In the genomic region with DNA sequence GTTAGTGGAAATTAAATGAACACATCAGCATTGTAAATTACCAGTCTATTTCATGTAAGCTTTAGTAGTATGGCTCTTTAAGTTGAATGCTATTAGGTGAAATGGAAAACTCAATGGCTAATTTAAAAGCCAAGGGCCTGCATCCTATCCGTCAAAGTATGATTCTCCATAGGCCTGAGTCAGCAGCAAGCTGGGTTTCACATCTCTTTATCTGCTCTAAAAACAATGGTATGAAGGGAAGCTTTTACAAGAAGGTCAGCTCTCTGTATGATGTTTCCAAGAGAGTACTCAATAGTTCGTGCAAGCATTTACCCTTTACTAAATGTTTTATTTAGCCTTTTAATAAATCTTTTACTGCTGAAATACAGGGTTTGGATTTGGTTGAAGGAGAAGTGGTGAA, we compare ENCODE assay signal across 2 cellular contexts.
TF ChIP-seq lines count a peak whose summit lies in the region.

No MANE protein-coding gene starts in this region.

TF ChIP-seq in A549, 52 proteins besides CTCF, POLR2A, EP300 and RAD21 (continued from another document):
- TF ChIP-seq, protein P1, sequence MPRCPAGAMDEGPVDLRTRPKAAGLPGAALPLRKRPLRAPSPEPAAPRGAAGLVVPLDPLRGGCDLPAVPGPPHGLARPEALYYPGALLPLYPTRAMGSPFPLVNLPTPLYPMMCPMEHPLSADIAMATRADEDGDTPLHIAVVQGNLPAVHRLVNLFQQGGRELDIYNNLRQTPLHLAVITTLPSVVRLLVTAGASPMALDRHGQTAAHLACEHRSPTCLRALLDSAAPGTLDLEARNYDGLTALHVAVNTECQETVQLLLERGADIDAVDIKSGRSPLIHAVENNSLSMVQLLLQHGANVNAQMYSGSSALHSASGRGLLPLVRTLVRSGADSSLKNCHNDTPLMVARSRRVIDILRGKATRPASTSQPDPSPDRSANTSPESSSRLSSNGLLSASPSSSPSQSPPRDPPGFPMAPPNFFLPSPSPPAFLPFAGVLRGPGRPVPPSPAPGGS (IDR thresholded peaks at IDR 0.05): no peak
- TF ChIP-seq SREBF2 (IDR thresholded peaks at IDR 0.05) (no peak), JUNB (IDR thresholded peaks at IDR 0.05) (no peak), TFCP2L1 (CRISPR knock-in tag; IDR thresholded peaks at IDR 0.05) (no peak), MAFK (IDR thresholded peaks at IDR 0.05; ENCODE audit: partially characterized antibody) (peak; percentile 2), CHD2 (IDR thresholded peaks at IDR 0.05; ENCODE audit: low read length, partially characterized antibody) (no peak)
TF ChIP-seq in A549: peak in this region for 1.

TF ChIP-seq in WTC11, 78 proteins besides CTCF, POLR2A, EP300 and RAD21:
- TF ChIP-seq, protein P2, sequence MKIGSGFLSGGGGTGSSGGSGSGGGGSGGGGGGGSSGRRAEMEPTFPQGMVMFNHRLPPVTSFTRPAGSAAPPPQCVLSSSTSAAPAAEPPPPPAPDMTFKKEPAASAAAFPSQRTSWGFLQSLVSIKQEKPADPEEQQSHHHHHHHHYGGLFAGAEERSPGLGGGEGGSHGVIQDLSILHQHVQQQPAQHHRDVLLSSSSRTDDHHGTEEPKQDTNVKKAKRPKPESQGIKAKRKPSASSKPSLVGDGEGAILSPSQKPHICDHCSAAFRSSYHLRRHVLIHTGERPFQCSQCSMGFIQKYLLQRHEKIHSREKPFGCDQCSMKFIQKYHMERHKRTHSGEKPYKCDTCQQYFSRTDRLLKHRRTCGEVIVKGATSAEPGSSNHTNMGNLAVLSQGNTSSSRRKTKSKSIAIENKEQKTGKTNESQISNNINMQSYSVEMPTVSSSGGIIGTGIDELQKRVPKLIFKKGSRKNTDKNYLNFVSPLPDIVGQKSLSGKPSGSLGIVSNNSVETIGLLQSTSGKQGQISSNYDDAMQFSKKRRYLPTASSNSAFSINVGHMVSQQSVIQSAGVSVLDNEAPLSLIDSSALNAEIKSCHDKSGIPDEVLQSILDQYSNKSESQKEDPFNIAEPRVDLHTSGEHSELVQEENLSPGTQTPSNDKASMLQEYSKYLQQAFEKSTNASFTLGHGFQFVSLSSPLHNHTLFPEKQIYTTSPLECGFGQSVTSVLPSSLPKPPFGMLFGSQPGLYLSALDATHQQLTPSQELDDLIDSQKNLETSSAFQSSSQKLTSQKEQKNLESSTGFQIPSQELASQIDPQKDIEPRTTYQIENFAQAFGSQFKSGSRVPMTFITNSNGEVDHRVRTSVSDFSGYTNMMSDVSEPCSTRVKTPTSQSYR (CRISPR knock-in tag; IDR thresholded peaks at IDR 0.05): no peak
- TF ChIP-seq NR3C1 (CRISPR knock-in tag; conservative IDR thresholded peaks at IDR 0.05; ENCODE audit: low read depth): no peak
- TF ChIP-seq EMX1 (CRISPR knock-in tag; IDR thresholded peaks at IDR 0.05): no peak
- TF ChIP-seq, protein P3, sequence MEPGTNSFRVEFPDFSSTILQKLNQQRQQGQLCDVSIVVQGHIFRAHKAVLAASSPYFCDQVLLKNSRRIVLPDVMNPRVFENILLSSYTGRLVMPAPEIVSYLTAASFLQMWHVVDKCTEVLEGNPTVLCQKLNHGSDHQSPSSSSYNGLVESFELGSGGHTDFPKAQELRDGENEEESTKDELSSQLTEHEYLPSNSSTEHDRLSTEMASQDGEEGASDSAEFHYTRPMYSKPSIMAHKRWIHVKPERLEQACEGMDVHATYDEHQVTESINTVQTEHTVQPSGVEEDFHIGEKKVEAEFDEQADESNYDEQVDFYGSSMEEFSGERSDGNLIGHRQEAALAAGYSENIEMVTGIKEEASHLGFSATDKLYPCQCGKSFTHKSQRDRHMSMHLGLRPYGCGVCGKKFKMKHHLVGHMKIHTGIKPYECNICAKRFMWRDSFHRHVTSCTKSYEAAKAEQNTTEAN (CRISPR knock-in tag; IDR thresholded peaks at IDR 0.05): no peak
- TF ChIP-seq ETV6 (CRISPR knock-in tag; IDR thresholded peaks at IDR 0.05): no peak
- TF ChIP-seq, protein P4, sequence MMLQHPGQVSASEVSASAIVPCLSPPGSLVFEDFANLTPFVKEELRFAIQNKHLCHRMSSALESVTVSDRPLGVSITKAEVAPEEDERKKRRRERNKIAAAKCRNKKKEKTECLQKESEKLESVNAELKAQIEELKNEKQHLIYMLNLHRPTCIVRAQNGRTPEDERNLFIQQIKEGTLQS (CRISPR knock-in tag; conservative IDR thresholded peaks at IDR 0.05): no peak
- no peak for TF ChIP-seq FOXP1 (CRISPR knock-in tag; IDR thresholded peaks at IDR 0.05; ENCODE audit: borderline replicate concordance)
- TF ChIP-seq ZNF219 (CRISPR knock-in tag; IDR thresholded peaks at IDR 0.05; ENCODE audit: borderline replicate concordance): no peak
- no peak for TF ChIP-seq FOXK1 (CRISPR knock-in tag; IDR thresholded peaks at IDR 0.05)
- no peak for TF ChIP-seq ZNF138 (CRISPR knock-in tag; conservative IDR thresholded peaks at IDR 0.05)
- no peak for TF ChIP-seq RELA (CRISPR knock-in tag; IDR thresholded peaks at IDR 0.05; ENCODE audit: borderline replicate concordance)
- no peak for TF ChIP-seq HMGA2 (CRISPR knock-in tag; IDR thresholded peaks at IDR 0.05)
- no peak for TF ChIP-seq NFATC4 (CRISPR knock-in tag; IDR thresholded peaks at IDR 0.05)
- no peak for TF ChIP-seq NR2C2 (CRISPR knock-in tag; IDR thresholded peaks at IDR 0.05)
- TF ChIP-seq TEAD4 (CRISPR knock-in tag; IDR thresholded peaks at IDR 0.05): no peak
